Comparison of ENCODE assay signal across 8 cellular contexts in genomic region chr3:97719156-97719821, GRCh38. TPM values are rescaled to one million over a fixed set of nuclear protein-coding genes. Genes with fewer than 3 reads are reported as not detected.
DNase-seq lines count a peak whose midpoint lies in the region; ATAC-seq and TF ChIP-seq lines count a peak whose summit lies in the region.

No MANE protein-coding gene starts in this region.

- H3K27me3 ChIP-seq in BJ (ENCODE audit: control insufficient read depth, insufficient read depth, low read length) = no peaks in the 10 kb centered on the region
- H3K27me3 ChIP-seq in left lung = no peaks in the 10 kb centered on the region

- TF ChIP-seq CTCF in BJ (IDR thresholded peaks at IDR 0.05; ENCODE audit: insufficient read depth, low read depth, low read length) (peak; percentile 97), left lung (IDR thresholded peaks at IDR 0.05) (peak; percentile 76 to 79)

- H3K36me3 ChIP-seq in BJ (ENCODE audit: control insufficient read depth, insufficient read depth, low read length) (no peaks in the 10 kb centered on the region), left lung (no peaks in the 10 kb centered on the region)

- H3K4me3 ChIP-seq in BJ (ENCODE audit: low read depth, low read length) (no peak overlapping the region), left lung (no peak overlapping the region)

- DNase-seq in BJ (ENCODE audit: low read depth) = peak; percentile 7
- peak; percentile 12 for DNase-seq in GM19238 (ENCODE audit: insufficient read length, low spot score)
- peak; percentile 68 for DNase-seq in NCI-H345 (lab: John Stamatoyannopoulos, UW)
- DNase-seq in activated CD4-positive, CD25-positive, alpha-beta regulatory T cell treated with anti-CD3 and anti-CD28 coated beads, Interleukin-2, amount 50 U/mL, for 72 hours = peak; percentile 53
- peak; percentile 85 for DNase-seq in cerebellar cortex (ENCODE audit: low spot score)
- DNase-seq in left lung = peak; percentile 22 to 46
- peak; percentile 16 to 30 (median 20) for DNase-seq in stimulated activated CD4-positive, alpha-beta T cell treated with anti-CD3 and anti-CD28 coated beads, TNF-alpha, amount 100 ng/mL, for 1 hour (ENCODE audit: low read depth in 3 of 3, low spot score in 1 of 3)

- POLR2A ChIA-PET in BJ (lab: Charles Lee) = no interaction called here

- CTCF ChIA-PET in BJ (lab: Yijun Ruan, JAX) = interaction anchor here (0.6 to 2.3 kb wide), 14 partner anchors 9 to 303 kb away, joined by 3 to 13 read pairs (median 4); no protein-coding TSS in a partner anchor

- intact Hi-C loops in left lung (cut with DNase I) = no loop called here

- peak; percentile 88 for ATAC-seq in HG03280 (IDR thresholded peaks at IDR 0.05; ENCODE audit: unreplicated experiment)
- peak; percentile 95 for ATAC-seq in left lung

- no peaks in the 10 kb centered on the region for H3K9me3 ChIP-seq in left lung

- H3K4me1 ChIP-seq in left lung = no peaks in the 10 kb centered on the region

- H3K27ac ChIP-seq in left lung = no peak overlapping the region

RNA-seq across cellular contexts. Expression of gene ARL6, which starts 45.3 kb away (rescaled TPM):
- 2.0 and 4.8 TPM in 2 replicates for polyA plus RNA-seq in BJ (2011; rRNA removed)
- 6.2 and 13.5 TPM in 2 replicates for polyA minus RNA-seq in BJ (2011; rRNA and poly(A)+ RNA removed)
- total RNA-seq in left lung = 10 to 100 TPM in 1 of 2 donors, 1 to 10 TPM in 1; 9.9 to 12.4 TPM

Comparison
In these comparisons a context has a peak if more than half of its experiments do, and no peak if none do; other contexts are left out.
1. DNase-seq: peak in every context shown above with its lines; median percentile 85 in cerebellar cortex; 68 in NCI-H345; 53 in activated CD4-positive, CD25-positive, alpha-beta regulatory T cell treated with anti-CD3 and anti-CD28 coated beads, Interleukin-2, amount 50 U/mL, for 72 hours; 34 in left lung; 20 in stimulated activated CD4-positive, alpha-beta T cell treated with anti-CD3 and anti-CD28 coated beads, TNF-alpha, amount 100 ng/mL, for 1 hour; 12 in GM19238; 7 in BJ.